In the genomic region with DNA sequence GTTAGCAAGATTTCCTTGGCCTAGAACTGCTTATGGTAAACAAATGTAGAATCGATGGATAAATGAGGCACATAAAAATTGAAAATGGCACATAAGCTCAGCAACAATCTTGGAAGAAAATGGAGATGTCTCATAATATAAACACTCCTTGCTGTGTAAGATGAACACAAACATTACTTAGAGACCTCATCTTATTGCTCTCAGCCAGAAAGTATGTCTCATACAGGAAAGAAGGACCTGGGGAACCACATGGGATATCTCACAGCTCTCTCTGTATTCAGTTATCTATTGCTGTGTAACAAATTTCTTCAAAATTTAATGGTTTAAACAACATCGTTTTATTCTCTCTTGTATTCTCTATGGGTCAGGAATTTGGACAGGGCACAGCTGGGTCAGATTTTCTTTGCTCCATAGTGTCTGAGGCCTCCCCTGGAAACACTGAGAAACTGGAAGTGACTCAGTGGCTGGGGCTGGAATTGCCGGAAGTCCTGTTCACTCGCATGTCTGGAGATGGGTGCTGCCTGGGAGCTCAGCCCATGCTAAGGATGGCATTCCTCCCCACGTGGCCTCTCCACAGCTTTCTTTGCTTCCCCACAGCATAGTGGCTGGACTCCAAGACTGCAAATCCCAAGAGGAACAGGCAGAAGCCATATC, we compare ENCODE assay signal across 16 cellular contexts.
DNase-seq lines count a peak whose midpoint lies in the region; ATAC-seq and TF ChIP-seq lines count a peak whose summit lies in the region.
"Had no signal": no experiment of that assay in that cellular context is flagged by ENCODE, and none has a peak within 500 bp of the region (broad histone marks: within the 10 kb centered on the region; RNA-seq: fewer than 3 reads in every experiment).

No MANE protein-coding gene starts in this region.

- no peaks in the 10 kb centered on the region for H4K20me1 ChIP-seq in osteoblast (ENCODE audit: insufficient read depth, low read length)

- ATAC-seq in HG03139 (IDR thresholded peaks at IDR 0.05; ENCODE audit: unreplicated experiment) (no peak), GM19397 (IDR thresholded peaks at IDR 0.05; ENCODE audit: unreplicated experiment) (no peak)
- ATAC-seq: T-helper 17 cell had no signal

- DNase-seq in ELR (ENCODE audit: low read depth) (peak; percentile 88), RWPE1 (ENCODE audit: low spot score) (peak; percentile 20), epithelial cell of prostate (ENCODE audit: low read depth, low spot score) (no peak), osteoblast (ENCODE audit: insufficient read length, low spot score, missing footprints) (peak; percentile 89)
- no peak for DNase-seq in activated CD4-positive, CD25-positive, alpha-beta regulatory T cell (lab: John Stamatoyannopoulos, UW)
- no peak for DNase-seq in stimulated activated CD4-positive, alpha-beta T cell treated with anti-CD3 and anti-CD28 coated beads, Interleukin-4, amount 100 ng/mL, for 1 hour
- DNase-seq: activated CD4-positive, alpha-beta T cell treated with anti-CD3 and anti-CD28 coated beads for 48 hours; adrenal gland; left cardiac atrium; NCI-H1694; NCI-H524; PC-9; T-helper 17 cell had no signal

- no peak for TF ChIP-seq CTCF in RWPE1 (conservative IDR thresholded peaks at IDR 0.05; ENCODE audit: low read depth)
- no peak for TF ChIP-seq CTCF in osteoblast (IDR thresholded peaks at IDR 0.05; ENCODE audit: extremely low read depth, low read depth, low read length)

- H3K4me1 ChIP-seq in osteoblast (ENCODE audit: insufficient read depth, low read length), result peaks cover 14% of the 10 kb centered on the region
- H3K4me1 ChIP-seq: adrenal gland had no signal

- peak overlapping the region; percentile 1 for H3K4me3 ChIP-seq in osteoblast (ENCODE audit: insufficient read depth, low read length)
- H3K4me3 ChIP-seq: adrenal gland, PC-9 had no signal

- H3K9me3 ChIP-seq in osteoblast (ENCODE audit: low read depth, low read length), result no peaks in the 10 kb centered on the region
- H3K9me3 ChIP-seq: adrenal gland had no signal

- H3K27ac ChIP-seq in RWPE1 (peak overlapping the region; percentile 39), epithelial cell of prostate (peak overlapping the region; percentile 10), osteoblast (ENCODE audit: low read depth, low read length) (peak overlapping the region; percentile 74)
- H3K27ac ChIP-seq: adrenal gland, KMS-11, PC-9 had no signal

- CTCF ChIA-PET in RWPE1 (lab: Yijun Ruan, JAX), result interaction anchor here (0.7 kb wide), 1 partner anchor 11 kb away, joined by 3 read pairs; no protein-coding TSS in a partner anchor

- H3K79me2 ChIP-seq in osteoblast (ENCODE audit: insufficient read depth, low read length), result no peaks in the 10 kb centered on the region

- H3K4me2 ChIP-seq in osteoblast (ENCODE audit: insufficient read depth, low read length), result peak overlapping the region; percentile 53
- H3K4me2 ChIP-seq: KMS-11, PC-9 had no signal

- POLR2A ChIA-PET in RWPE1 (lab: Yijun Ruan, JAX; ENCODE audit: low non-redundant PET), result no interaction called here

- no peaks in the 10 kb centered on the region for H3K27me3 ChIP-seq in osteoblast (ENCODE audit: insufficient read depth, low read length)
- H3K27me3 ChIP-seq: adrenal gland had no signal

- peak overlapping the region; percentile 62 for H2AFZ ChIP-seq in osteoblast (ENCODE audit: low read length)
- H2AFZ ChIP-seq: PC-9 had no signal

- H3K36me3 ChIP-seq in osteoblast (ENCODE audit: insufficient read depth, low read length), result no peaks in the 10 kb centered on the region
- H3K36me3 ChIP-seq: adrenal gland had no signal

Comparison
In these comparisons a context has a peak if more than half of its experiments do, and no peak if none do; other contexts are left out.
1. DNase-seq: peak in ELR (single experiment), RWPE1 (single experiment) and osteoblast (single experiment); none in epithelial cell of prostate (single experiment), activated CD4-positive, CD25-positive, alpha-beta regulatory T cell (0 of 4) and stimulated activated CD4-positive, alpha-beta T cell treated with anti-CD3 and anti-CD28 coated beads, Interleukin-4, amount 100 ng/mL, for 1 hour (single experiment).
2. H3K27ac ChIP-seq: peak in every context shown above with its lines; median percentile 74 in osteoblast; 39 in RWPE1; 10 in epithelial cell of prostate.